ENCODE assay signal across 9 cellular contexts in genomic region chr20:2509468-2509781, GRCh38. TPM values are rescaled to one million over a fixed set of nuclear protein-coding genes. Genes with fewer than 3 reads are reported as not detected.
DNase-seq lines count a peak whose midpoint lies in the region; ATAC-seq and TF ChIP-seq lines count a peak whose summit lies in the region.
"Had no signal": no experiment of that assay in that cellular context is flagged by ENCODE, and none has a peak within 500 bp of the region (broad histone marks: within the 10 kb centered on the region; RNA-seq: fewer than 3 reads in every experiment).

No MANE protein-coding gene starts in this region.

- peaks cover 2% of the 10 kb centered on the region for H3K36me3 Mint-ChIP-seq in mesothelial cell of epicardium

- peaks cover 12% of the 10 kb centered on the region for H3K4me1 Mint-ChIP-seq in mesothelial cell of epicardium

- H3K9me3 ChIP-seq in heart left ventricle (no peaks in the 10 kb centered on the region), breast epithelium (no peaks in the 10 kb centered on the region)

- peak overlapping the region; percentile 97 for H3K27ac Mint-ChIP-seq in mesothelial cell of epicardium

- ATAC-seq in heart left ventricle (no peak), Right ventricle myocardium inferior (no peak)

- in situ Hi-C loops in ACHN (cut with HindIII; ENCODE audit: low pct_ligation_motif_present, low pct_unique_long_range_greater_than_20kb, low sequenced_read_pairs) = no loop called here

- H3K4me3 ChIP-seq in heart left ventricle (peak overlapping the region; percentile 55 to 89 (median 76)), breast epithelium (peak overlapping the region; percentile 65 to 87 (median 87)), urinary bladder (ENCODE audit: low read depth, low read length) (peak overlapping the region; percentile 85)

- H3K27ac ChIP-seq in heart left ventricle (peak overlapping the region; percentile 85 to 95 (median 89)), breast epithelium (peak overlapping the region; percentile 88 to 91), urinary bladder (ENCODE audit: low read depth) (peak overlapping the region; percentile 68)

- DNase-seq in heart left ventricle (no peak), Right ventricle myocardium inferior (ENCODE audit: missing footprints) (no peak), breast epithelium (ENCODE audit: low spot score in 2 of 2) (no peak), mesothelial cell of epicardium (ENCODE audit: low spot score in 2 of 2, unreplicated experiment in 2 of 2) (no peak), ACHN (no peak), NCI-H1048 (lab: John Stamatoyannopoulos, UW) (no peak)
- no peak for DNase-seq in stimulated activated CD4-positive, alpha-beta T cell treated with anti-CD3 and anti-CD28 coated beads, Interleukin-1b, Interleukin-23, amount 100 ng/mL, for 48 hours

- H3K36me3 ChIP-seq in heart left ventricle = no peaks in the 10 kb centered on the region
- H3K36me3 ChIP-seq in breast epithelium = no peaks in the 10 kb centered on the region
- H3K36me3 ChIP-seq in urinary bladder (ENCODE audit: insufficient read depth) = no peaks in the 10 kb centered on the region

- intact Hi-C loops in heart left ventricle (cut with DNase I) (loop anchor here in 4 of 10 donors (2.0 to 5.0 kb wide), 3 partner anchors 15 to 39 kb away; partner anchors contain the start of gene SNRPB (in 4 of the 4)), Right ventricle myocardium inferior (cut with DNase I) (loop anchor here (2.0 kb wide), 1 partner anchor 39 kb away; the partner anchor contains the start of gene SNRPB), breast epithelium (cut with DNase I; ENCODE audit: low total_unique reads) (no loop called here)

- peak overlapping the region; percentile 100 for H3K4me3 Mint-ChIP-seq in mesothelial cell of epicardium

- no peaks in the 10 kb centered on the region for H3K27me3 ChIP-seq in heart left ventricle
- no peaks in the 10 kb centered on the region for H3K27me3 ChIP-seq in breast epithelium

- no peaks in the 10 kb centered on the region for H3K9me3 Mint-ChIP-seq in mesothelial cell of epicardium

- TF ChIP-seq CTCF in heart left ventricle (IDR thresholded peaks at IDR 0.05) (no peak), breast epithelium (IDR thresholded peaks at IDR 0.05) (no peak), mesothelial cell of epicardium (IDR thresholded peaks at IDR 0.05; ENCODE audit: unreplicated experiment) (no peak)

- peaks cover 29% of the 10 kb centered on the region for H3K27me3 Mint-ChIP-seq in mesothelial cell of epicardium (ENCODE audit: low read depth)

- TF ChIP-seq POLR2A in heart left ventricle (IDR thresholded peaks at IDR 0.05) (no peak), breast epithelium (IDR thresholded peaks at IDR 0.05) (no peak)

- 33 to 48% (median 46%) methylated on average over 9 of the region's 9 CpGs for WGBS in heart left ventricle, 4 donors
- 35% methylated on average over 9 of the region's 9 CpGs for WGBS in urinary bladder

- H3K4me1 ChIP-seq in heart left ventricle (peaks cover 0 to 21% (median 15%) of the 10 kb centered on the region in 12 donors), breast epithelium (no peaks in the 10 kb centered on the region), urinary bladder (ENCODE audit: insufficient read depth) (no peaks in the 10 kb centered on the region)

RNA-seq across cellular contexts. Expression of gene ZNF343, which starts 0.7 kb away (rescaled TPM):
- total RNA-seq in heart left ventricle (1 to 10 TPM; 4.2 to 8.6 (median 5.4) TPM), Right ventricle myocardium inferior (5.8 TPM), breast epithelium (10 to 100 TPM in 2 of 3 donors, 1 to 10 TPM in 1; 8.8 to 18.4 (median 14.0) TPM), mesothelial cell of epicardium (12.0 to 17.3 TPM (median 14.4 TPM) in 3 replicates), urinary bladder (15.4 TPM)
- polyA plus RNA-seq in heart left ventricle (1 to 10 TPM; 2.6 to 5.6 TPM), urinary bladder (9.3 TPM)

RNA-seq across cellular contexts. Expression of gene TMC2, which starts 26.9 kb away (rescaled TPM):
- total RNA-seq in heart left ventricle = not detected
- polyA plus RNA-seq in heart left ventricle = not detected
- total RNA-seq in Right ventricle myocardium inferior = 0.08 TPM
- under 1 TPM; 0.15 to 0.96 (median 0.33) TPM for total RNA-seq in breast epithelium
- total RNA-seq in mesothelial cell of epicardium = 0.07 to 0.11 TPM (median 0.09 TPM) in 3 replicates
- 0.16 TPM for total RNA-seq in urinary bladder
- 0.34 TPM for polyA plus RNA-seq in urinary bladder
- total RNA-seq: M059J had no signal

RNA-seq across cellular contexts. Expression of gene SNRPB, which starts 38.8 kb away (rescaled TPM):
- total RNA-seq in heart left ventricle (100 to 1,000 TPM in 2 of 9 donors, 10 to 100 TPM in 7; 36.8 to 132 (median 75.5) TPM), Right ventricle myocardium inferior (55.7 TPM), breast epithelium (100 to 1,000 TPM; 124 to 207 (median 179) TPM), mesothelial cell of epicardium (144 to 155 TPM (median 146 TPM) in 3 replicates), urinary bladder (52.0 TPM)
- polyA plus RNA-seq in heart left ventricle (100 to 1,000 TPM in 1 of 2 donors, 10 to 100 TPM in 1; 77.4 to 290 TPM), urinary bladder (175 TPM)
